ENCODE assay signal across 19 cellular contexts in the genomic region with DNA sequence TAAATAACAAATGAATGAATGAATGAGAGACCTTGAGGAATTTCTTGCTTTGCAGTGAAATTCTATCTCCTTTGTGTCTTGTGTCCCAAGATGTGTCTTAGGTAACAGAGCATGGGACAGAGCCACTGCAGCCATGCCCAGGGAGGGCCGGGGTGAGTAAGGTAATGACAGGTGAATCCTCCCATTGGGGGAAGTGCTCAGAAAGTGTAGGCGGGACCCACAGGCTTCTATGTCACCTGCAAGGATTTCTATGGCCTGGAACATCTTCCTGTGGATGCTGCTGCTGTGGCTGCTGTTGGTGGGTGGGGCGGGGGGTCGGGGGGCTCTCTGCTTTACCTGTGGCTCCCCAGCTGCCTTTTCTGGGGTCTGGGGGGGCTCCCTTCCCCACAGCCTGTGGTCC.
DNase-seq lines count a peak whose midpoint lies in the region; ATAC-seq, FAIRE-seq and TF ChIP-seq lines count a peak whose summit lies in the region.
"Had no signal": no experiment of that assay in that cellular context is flagged by ENCODE, and none has a peak within 500 bp of the region (broad histone marks: within the 10 kb centered on the region; RNA-seq: fewer than 3 reads in every experiment).

No MANE protein-coding gene starts in this region.

- no peaks in the 10 kb centered on the region for H3K27me3 Mint-ChIP-seq in activated T-cell treated with anti-CD3 and anti-CD28 coated beads, Interleukin-2, amount 50 U/mL, for 24 hours
- no peaks in the 10 kb centered on the region for H3K27me3 Mint-ChIP-seq in activated naive CD8-positive, alpha-beta T cell treated with anti-CD3 and anti-CD28 coated beads for 36 hours

- 51 to 81% methylated on average over 4 of the region's 4 CpGs for WGBS in sigmoid colon, 2 donors

- H3K36me3 Mint-ChIP-seq in activated T-cell treated with anti-CD3 and anti-CD28 coated beads, Interleukin-2, amount 50 U/mL, for 24 hours (ENCODE audit: low read depth) = no peaks in the 10 kb centered on the region
- no peaks in the 10 kb centered on the region for H3K36me3 Mint-ChIP-seq in activated naive CD8-positive, alpha-beta T cell treated with anti-CD3 and anti-CD28 coated beads for 36 hours

- peaks cover 0 to 4% (median 0%) of the 10 kb centered on the region in 4 donors for H3K4me1 ChIP-seq in sigmoid colon

- no peak overlapping the region for H3K27ac ChIP-seq in sigmoid colon

- no peak for TF ChIP-seq EP300 in sigmoid colon (IDR thresholded peaks at IDR 0.05)

- ATAC-seq in HG03342 (IDR thresholded peaks at IDR 0.05; ENCODE audit: unreplicated experiment) = no peak
- ATAC-seq: Panc1, Right ventricle myocardium inferior had no signal

- TF ChIP-seq POLR2A in sigmoid colon (IDR thresholded peaks at IDR 0.05) = no peak
- no peak for TF ChIP-seq POLR2A in GM12892 (IDR thresholded peaks at IDR 0.05; ENCODE audit: low read depth, low read length)

- no peaks in the 10 kb centered on the region for H3K27me3 ChIP-seq in H7 (ENCODE audit: control insufficient read depth, insufficient read depth, low read length)
- no peaks in the 10 kb centered on the region for H3K27me3 ChIP-seq in sigmoid colon
- H3K27me3 ChIP-seq: MG63 had no signal

- no peaks in the 10 kb centered on the region for H3K9me3 ChIP-seq in sigmoid colon
- H3K9me3 ChIP-seq: Caco-2, MG63 had no signal

- intact Hi-C loops in sigmoid colon (cut with DNase I) = no loop called here

- H3K4me3 ChIP-seq in H7 (ENCODE audit: insufficient read depth, low read depth, low read length) (no peak overlapping the region), sigmoid colon (no peak overlapping the region)
- H3K4me3 ChIP-seq: MG63 had no signal

- no peaks in the 10 kb centered on the region for H3K9me3 Mint-ChIP-seq in activated T-cell treated with anti-CD3 and anti-CD28 coated beads, Interleukin-2, amount 50 U/mL, for 24 hours
- no peaks in the 10 kb centered on the region for H3K9me3 Mint-ChIP-seq in activated naive CD8-positive, alpha-beta T cell treated with anti-CD3 and anti-CD28 coated beads for 36 hours

- no peak for FAIRE-seq in GM12892 (lab: Jason Lieb, UNC)
- FAIRE-seq: A204.1, G401.6, GM12891 had no signal

- peaks cover 11% of the 10 kb centered on the region for H3K4me1 Mint-ChIP-seq in activated T-cell treated with anti-CD3 and anti-CD28 coated beads, Interleukin-2, amount 50 U/mL, for 24 hours (ENCODE audit: low read depth)
- H3K4me1 Mint-ChIP-seq in activated naive CD8-positive, alpha-beta T cell treated with anti-CD3 and anti-CD28 coated beads for 36 hours = peaks cover 8% of the 10 kb centered on the region

- H3K36me3 ChIP-seq in H7 (replicated peaks; ENCODE audit: control insufficient read depth, insufficient read depth, low read length) (no peaks in the 10 kb centered on the region), sigmoid colon (no peaks in the 10 kb centered on the region)
- H3K36me3 ChIP-seq: MG63 had no signal

- peak; percentile 2 for DNase-seq in activated T-cell treated with anti-CD3 and anti-CD28 coated beads, Interleukin-2, amount 50 U/mL, for 1 hour
- no peak for DNase-seq in activated T-cell treated with anti-CD3 and anti-CD28 coated beads, Interleukin-2, amount 50 U/mL, for 24 hours
- peak; percentile 34 for DNase-seq in H7
- peak; percentile 14 for DNase-seq in iPS-NIHi7 (ENCODE audit: extremely low spot score)
- peak; percentile 38 for DNase-seq in sigmoid colon
- DNase-seq in GM12892 (ENCODE audit: insufficient read length) = no peak
- DNase-seq in activated naive CD8-positive, alpha-beta T cell treated with anti-CD3 and anti-CD28 coated beads for 36 hours = no peak
- DNase-seq: DMS79 treated with DMSO at 0.1 percent for 48 hours, MG63, NCI-H1092 treated with DMSO at 0.1 percent for 48 hours, NCI-H1694, NCI-H748 treated with DMSO at 0.1 percent for 48 hours had no signal

- no peak overlapping the region for H3K4me3 Mint-ChIP-seq in activated T-cell treated with anti-CD3 and anti-CD28 coated beads, Interleukin-2, amount 50 U/mL, for 24 hours
- no peak overlapping the region for H3K4me3 Mint-ChIP-seq in activated naive CD8-positive, alpha-beta T cell treated with anti-CD3 and anti-CD28 coated beads for 36 hours

- no peak overlapping the region for H3K27ac Mint-ChIP-seq in activated T-cell treated with anti-CD3 and anti-CD28 coated beads, Interleukin-2, amount 50 U/mL, for 24 hours
- no peak overlapping the region for H3K27ac Mint-ChIP-seq in activated naive CD8-positive, alpha-beta T cell treated with anti-CD3 and anti-CD28 coated beads for 36 hours

- TF ChIP-seq CTCF in sigmoid colon (IDR thresholded peaks at IDR 0.05) = no peak

Comparison
In these comparisons a context has a peak if more than half of its experiments do, and no peak if none do; other contexts are left out.
1. DNase-seq: peak in activated T-cell treated with anti-CD3 and anti-CD28 coated beads, Interleukin-2, amount 50 U/mL, for 1 hour (single experiment), H7 (single experiment), iPS-NIHi7 (single experiment) and sigmoid colon (single experiment); none in activated T-cell treated with anti-CD3 and anti-CD28 coated beads, Interleukin-2, amount 50 U/mL, for 24 hours (single experiment), GM12892 (single experiment) and activated naive CD8-positive, alpha-beta T cell treated with anti-CD3 and anti-CD28 coated beads for 36 hours (single experiment).